ENCODE assay signal across 1 cellular context in the genomic region with DNA sequence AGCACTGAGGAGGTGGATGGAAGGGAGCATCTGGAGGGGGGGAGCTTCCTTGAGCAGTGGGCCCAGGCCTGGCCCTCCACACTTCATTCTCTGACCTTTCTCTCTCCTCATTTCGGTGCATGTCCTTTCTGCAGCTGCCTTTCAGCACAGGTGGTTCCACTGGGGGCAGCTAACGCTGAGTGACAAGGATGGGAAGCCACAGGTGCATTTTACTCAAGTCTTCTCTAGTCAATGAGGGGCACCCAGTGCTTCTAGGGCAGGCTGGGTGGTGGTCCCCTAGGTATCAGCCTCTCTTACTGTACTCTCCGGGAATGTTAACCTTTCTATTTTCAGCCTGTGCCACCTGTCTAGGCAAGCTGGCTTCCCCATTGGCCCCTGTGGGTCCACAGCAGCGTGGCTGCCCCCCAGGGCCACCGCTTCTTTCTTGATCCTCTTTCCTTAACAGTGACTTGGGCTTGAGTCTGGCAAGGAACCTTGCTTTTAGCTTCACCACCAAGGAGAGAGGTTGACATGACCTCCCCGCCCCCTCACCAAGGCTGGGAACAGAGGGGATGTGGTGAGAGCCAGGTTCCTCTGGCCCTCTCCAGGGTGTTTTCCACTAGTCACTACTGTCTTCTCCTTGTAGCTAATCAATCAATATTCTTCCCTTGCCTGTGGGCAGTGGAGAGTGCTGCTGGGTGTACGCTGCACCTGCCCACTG.
TF ChIP-seq lines count a peak whose summit lies in the region.

No MANE protein-coding gene starts in this region.

TF ChIP-seq in HCT116, 20 proteins besides CTCF, POLR2A, EP300 and RAD21 (continued from another document):
- TF ChIP-seq, protein P1, sequence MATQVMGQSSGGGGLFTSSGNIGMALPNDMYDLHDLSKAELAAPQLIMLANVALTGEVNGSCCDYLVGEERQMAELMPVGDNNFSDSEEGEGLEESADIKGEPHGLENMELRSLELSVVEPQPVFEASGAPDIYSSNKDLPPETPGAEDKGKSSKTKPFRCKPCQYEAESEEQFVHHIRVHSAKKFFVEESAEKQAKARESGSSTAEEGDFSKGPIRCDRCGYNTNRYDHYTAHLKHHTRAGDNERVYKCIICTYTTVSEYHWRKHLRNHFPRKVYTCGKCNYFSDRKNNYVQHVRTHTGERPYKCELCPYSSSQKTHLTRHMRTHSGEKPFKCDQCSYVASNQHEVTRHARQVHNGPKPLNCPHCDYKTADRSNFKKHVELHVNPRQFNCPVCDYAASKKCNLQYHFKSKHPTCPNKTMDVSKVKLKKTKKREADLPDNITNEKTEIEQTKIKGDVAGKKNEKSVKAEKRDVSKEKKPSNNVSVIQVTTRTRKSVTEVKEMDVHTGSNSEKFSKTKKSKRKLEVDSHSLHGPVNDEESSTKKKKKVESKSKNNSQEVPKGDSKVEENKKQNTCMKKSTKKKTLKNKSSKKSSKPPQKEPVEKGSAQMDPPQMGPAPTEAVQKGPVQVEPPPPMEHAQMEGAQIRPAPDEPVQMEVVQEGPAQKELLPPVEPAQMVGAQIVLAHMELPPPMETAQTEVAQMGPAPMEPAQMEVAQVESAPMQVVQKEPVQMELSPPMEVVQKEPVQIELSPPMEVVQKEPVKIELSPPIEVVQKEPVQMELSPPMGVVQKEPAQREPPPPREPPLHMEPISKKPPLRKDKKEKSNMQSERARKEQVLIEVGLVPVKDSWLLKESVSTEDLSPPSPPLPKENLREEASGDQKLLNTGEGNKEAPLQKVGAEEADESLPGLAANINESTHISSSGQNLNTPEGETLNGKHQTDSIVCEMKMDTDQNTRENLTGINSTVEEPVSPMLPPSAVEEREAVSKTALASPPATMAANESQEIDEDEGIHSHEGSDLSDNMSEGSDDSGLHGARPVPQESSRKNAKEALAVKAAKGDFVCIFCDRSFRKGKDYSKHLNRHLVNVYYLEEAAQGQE (IDR thresholded peaks at IDR 0.05; ENCODE audit: low read depth), result no peak
- TF ChIP-seq EGR1 (IDR thresholded peaks at IDR 0.05; ENCODE audit: low read depth), result no peak
- no peak for TF ChIP-seq SRF (IDR thresholded peaks at IDR 0.05; ENCODE audit: low read depth)
- no peak for TF ChIP-seq CBX3 (IDR thresholded peaks at IDR 0.05; ENCODE audit: low read depth)
- no peak for TF ChIP-seq EZH2 (IDR thresholded peaks at IDR 0.05)
- TF ChIP-seq TCF7L2 (IDR thresholded peaks at IDR 0.05; ENCODE audit: borderline replicate concordance, extremely low read depth, insufficient read depth, insufficient read length), result no peak
- TF ChIP-seq EZH2phosphoT487 (IDR thresholded peaks at IDR 0.05; ENCODE audit: borderline replicate concordance), result no peak
- TF ChIP-seq JUND (IDR thresholded peaks at IDR 0.05), result 0 out of 2 replicates have a peak, but pooled peaks have one; percentile 10
- TF ChIP-seq FOSL1 (IDR thresholded peaks at IDR 0.05; ENCODE audit: low read depth), result 0 out of 2 replicates have a peak, but pooled peaks have one; percentile 1
- TF ChIP-seq POLR2AphosphoS5 (IDR thresholded peaks at IDR 0.05; ENCODE audit: low read depth, low read length), result peak; percentile 61; the same call in 1 of the 2 replicates
TF ChIP-seq in HCT116: peak in this region for 4.
